In the genomic region with DNA sequence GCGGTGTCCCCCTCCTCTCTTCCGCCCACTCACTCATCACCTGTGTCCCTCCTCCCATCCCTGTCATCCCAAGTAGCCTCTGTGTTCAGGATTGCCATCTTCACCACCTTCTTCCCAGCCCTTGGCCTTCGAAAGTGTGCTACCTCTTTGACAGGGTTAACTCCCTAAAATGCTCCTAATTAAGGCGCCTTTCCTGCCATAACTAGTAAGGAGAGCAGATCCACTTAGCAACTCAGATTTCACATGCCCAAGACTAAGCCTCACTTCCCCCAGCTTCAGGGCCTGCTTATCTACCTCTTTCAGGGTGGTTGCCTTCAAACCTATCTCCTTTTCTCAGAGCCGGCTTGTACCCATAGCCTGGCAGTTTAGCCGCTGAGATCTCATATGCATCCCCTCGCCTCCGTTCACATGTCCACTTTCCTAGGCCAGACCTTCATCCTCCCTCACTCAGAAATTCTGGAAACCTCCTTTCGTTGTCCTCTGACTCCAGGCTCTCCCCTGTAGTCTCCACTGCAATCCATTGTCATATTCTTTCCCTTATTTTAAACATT, we compare ENCODE assay signal across 9 cellular contexts. TPM values are rescaled to one million over a fixed set of nuclear protein-coding genes. Genes with fewer than 3 reads are reported as not detected.
DNase-seq lines count a peak whose midpoint lies in the region; ATAC-seq and TF ChIP-seq lines count a peak whose summit lies in the region.
"Had no signal": no experiment of that assay in that cellular context is flagged by ENCODE, and none has a peak within 500 bp of the region (broad histone marks: within the 10 kb centered on the region; RNA-seq: fewer than 3 reads in every experiment).

No MANE protein-coding gene starts in this region.

- H3K4me2 ChIP-seq in fibroblast of lung (ENCODE audit: extremely low read depth, insufficient read depth, low read length) (peak overlapping the region; percentile 77), parathyroid adenoma (ENCODE audit: low read length) (no peak overlapping the region)

- no peaks in the 10 kb centered on the region for H3K4me1 ChIP-seq in CD8-positive, alpha-beta memory T cell (ENCODE audit: insufficient read depth, low read length)
- H3K4me1 ChIP-seq in fibroblast of lung (ENCODE audit: control insufficient read depth, extremely low read depth, insufficient read depth, low read length): peaks cover 14% of the 10 kb centered on the region
- H3K4me1 ChIP-seq in parathyroid adenoma: peaks cover 3% of the 10 kb centered on the region

- H3K27me3 ChIP-seq in CD8-positive, alpha-beta memory T cell (ENCODE audit: insufficient read depth, low read length, poor library complexity, severe bottlenecking): peaks cover 7% of the 10 kb centered on the region
- no peaks in the 10 kb centered on the region for H3K27me3 ChIP-seq in fibroblast of lung (ENCODE audit: control insufficient read depth, insufficient read depth, low read length)
- H3K27me3 ChIP-seq in parathyroid adenoma (ENCODE audit: control insufficient read depth, insufficient read depth, low read length): no peaks in the 10 kb centered on the region
- H3K27me3 ChIP-seq: body of pancreas had no signal

- H3K79me2 ChIP-seq in fibroblast of lung (ENCODE audit: control insufficient read depth, insufficient read depth, low read length) (peaks cover 38% of the 10 kb centered on the region), parathyroid adenoma (no peaks in the 10 kb centered on the region)

- H3K9me3 ChIP-seq in CD8-positive, alpha-beta memory T cell (ENCODE audit: low read length): no peaks in the 10 kb centered on the region
- H3K9me3 ChIP-seq in T-helper 17 cell (ENCODE audit: control insufficient read depth, low read length, poor library complexity, severe bottlenecking) (no peaks in the 10 kb centered on the region), fibroblast of lung (ENCODE audit: control insufficient read depth, insufficient read depth, low read depth, low read length) (no peaks in the 10 kb centered on the region), parathyroid adenoma (ENCODE audit: control insufficient read depth, low read length) (no peaks in the 10 kb centered on the region)
- H3K9me3 ChIP-seq: body of pancreas had no signal

- peaks cover 27 to 64% of the 10 kb centered on the region in 2 donors for H3K27me3 Mint-ChIP-seq in CD8-positive, alpha-beta memory T cell
- peaks cover 58% of the 10 kb centered on the region for H3K27me3 Mint-ChIP-seq in T-helper 17 cell

- H3K27ac Mint-ChIP-seq in CD8-positive, alpha-beta memory T cell: no peak overlapping the region
- no peak overlapping the region for H3K27ac Mint-ChIP-seq in T-helper 17 cell

- no peak for TF ChIP-seq CTCF in fibroblast of lung (conservative IDR thresholded peaks at IDR 0.05 in 1 of 2, IDR thresholded peaks at IDR 0.05 in 1 of 2; ENCODE audit: low read depth in 1 of 2, low read length in 2 of 2)
- TF ChIP-seq CTCF in parathyroid adenoma (IDR thresholded peaks at IDR 0.05): no peak

- peak overlapping the region; percentile 97 for H3K9ac ChIP-seq in fibroblast of lung (ENCODE audit: insufficient read depth, low read length)
- no peak overlapping the region for H3K9ac ChIP-seq in parathyroid adenoma

- no peaks in the 10 kb centered on the region for H4K20me1 ChIP-seq in fibroblast of lung (ENCODE audit: control insufficient read depth, extremely low read depth, insufficient read depth, low read length)

- H3K27ac ChIP-seq in CD8-positive, alpha-beta memory T cell (ENCODE audit: low read depth, low read length): no peak overlapping the region
- H3K27ac ChIP-seq in fibroblast of lung (ENCODE audit: insufficient read depth, low read length) (no peak overlapping the region), parathyroid adenoma (peak overlapping the region; percentile 26)

- H2AFZ ChIP-seq in fibroblast of lung (ENCODE audit: low read length) (peak overlapping the region; percentile 60), parathyroid adenoma (peak overlapping the region; percentile 96)

- peaks cover 0 to 5% (median 0%) of the 10 kb centered on the region in 5 donors for H3K9me3 Mint-ChIP-seq in CD8-positive, alpha-beta memory T cell

- DNase-seq in CD8-positive, alpha-beta memory T cell: no peak
- DNase-seq in T-helper 17 cell (no peak), fibroblast of lung (ENCODE audit: low read depth in 2 of 2) (no peak), SIG-M5 treated with dmso at 0.1 percent for 504 hours (lab: John Stamatoyannopoulos, UW; ENCODE audit: unreplicated experiment) (no peak), NCI-H1417 treated with DMSO at 0.1 percent for 48 hours (lab: John Stamatoyannopoulos, UW) (no peak), NCI-H2227 treated with DMSO at 0.1 percent for 48 hours (lab: John Stamatoyannopoulos, UW) (no peak)
- DNase-seq in stimulated activated naive CD4-positive, alpha-beta T cell treated with Interleukin-2 at 50 U/mL for 16 hours (lab: John Stamatoyannopoulos, UW): no peak

- H3K36me3 ChIP-seq in CD8-positive, alpha-beta memory T cell (ENCODE audit: insufficient read depth, low read length): no peaks in the 10 kb centered on the region
- H3K36me3 ChIP-seq in fibroblast of lung (ENCODE audit: control insufficient read depth, insufficient read depth, low read length) (peaks cover 2% of the 10 kb centered on the region), parathyroid adenoma (ENCODE audit: control insufficient read depth, insufficient read depth, low read length) (no peaks in the 10 kb centered on the region)

- POLR2A ChIA-PET in CD8-positive, alpha-beta memory T cell (lab: Charles Lee): no interaction called here

- ATAC-seq in T-helper 17 cell: no peak

- H3K4me3 ChIP-seq in CD8-positive, alpha-beta memory T cell (ENCODE audit: low read length): no peak overlapping the region
- peak overlapping the region; percentile 69 to 93 (median 80) for H3K4me3 ChIP-seq in fibroblast of lung (replicated peaks in 1 of 4; ENCODE audit: control extremely low read depth in 1 of 4, insufficient read depth in 1 of 4, low read depth in 3 of 4, low read length in 4 of 4)
- no peak overlapping the region for H3K4me3 ChIP-seq in parathyroid adenoma (ENCODE audit: low read depth, low read length)

- H3K4me3 Mint-ChIP-seq in CD8-positive, alpha-beta memory T cell: peak overlapping the region; percentile 6 to 85 (median 35)
- peak overlapping the region; percentile 80 for H3K4me3 Mint-ChIP-seq in T-helper 17 cell

- H3K36me3 Mint-ChIP-seq in CD8-positive, alpha-beta memory T cell: peaks cover 0 to 4% (median 0%) of the 10 kb centered on the region in 3 donors
- H3K36me3 Mint-ChIP-seq in T-helper 17 cell (ENCODE audit: low read depth): peaks cover 13% of the 10 kb centered on the region

- CTCF ChIA-PET in CD8-positive, alpha-beta memory T cell (lab: Charles Lee): no interaction called here

- H3K4me1 Mint-ChIP-seq in CD8-positive, alpha-beta memory T cell: peaks cover 10 to 18% (median 15%) of the 10 kb centered on the region in 3 donors
- H3K4me1 Mint-ChIP-seq in T-helper 17 cell: peaks cover 9% of the 10 kb centered on the region

RNA-seq across cellular contexts. Expression of a gene that starts 1.0 kb away (rescaled TPM):
- total RNA-seq in CD8-positive, alpha-beta memory T cell: under 1 TPM; 0.09 to 0.53 TPM
- not detected for polyA plus RNA-seq in CD8-positive, alpha-beta memory T cell
- 10 to 100 TPM in 1 of 2 donors, 1 to 10 TPM in 1; 1.1 to 17.4 TPM for total RNA-seq in T-helper 17 cell
- total RNA-seq in fibroblast of lung: 279 and 309 TPM in 2 replicates
- 583 and 1,500 TPM in 2 replicates for polyA plus RNA-seq in fibroblast of lung
- polyA plus RNA-seq in fibroblast of lung (2012): 501 and 1,132 TPM in 2 replicates
- polyA minus RNA-seq in fibroblast of lung (ENCODE audit: low replicate concordance): 681 and 1,171 TPM in 2 replicates

Comparison
In these comparisons a context has a peak if more than half of its experiments do, and no peak if none do; other contexts are left out.
1. H3K4me3 ChIP-seq: peak in fibroblast of lung (4 of 4); none in CD8-positive, alpha-beta memory T cell (single experiment) and parathyroid adenoma (single experiment).
2. RNA of a gene that starts 1.0 kb away (total RNA-seq): 279 to 309 TPM in fibroblast of lung; 1.1 to 17.4 TPM in T-helper 17 cell and 0.09 to 0.53 TPM in CD8-positive, alpha-beta memory T cell; every median in the first group is over 10 times any median in the second.